ENCODE assay signal across 19 cellular contexts in the genomic region with DNA sequence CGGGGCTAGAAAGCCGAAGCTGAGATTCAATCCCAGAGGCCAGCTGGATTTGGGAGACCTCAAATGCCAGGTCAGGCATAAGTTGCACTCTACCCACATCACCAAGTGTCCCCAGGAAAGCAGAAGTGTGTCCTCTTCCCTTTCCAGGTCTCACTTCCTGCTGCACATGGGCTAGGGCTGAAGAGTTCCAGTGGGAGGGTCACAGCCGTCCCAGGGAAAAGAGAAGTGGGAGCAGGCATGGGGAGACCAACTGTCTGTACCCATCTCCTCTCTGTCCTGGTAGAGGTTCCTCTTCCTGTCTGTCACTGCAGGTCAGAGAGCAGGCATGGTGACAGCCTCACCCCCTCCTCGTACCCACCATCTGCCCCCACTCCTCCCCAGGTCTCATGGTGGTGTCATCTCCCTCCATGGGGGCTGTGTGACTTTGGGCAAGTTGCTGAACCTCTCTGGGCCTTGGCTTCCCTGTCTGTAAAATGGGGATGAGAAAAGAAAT. TPM values are rescaled to one million over a fixed set of nuclear protein-coding genes. Genes with fewer than 3 reads are reported as not detected.
DNase-seq lines count a peak whose midpoint lies in the region; ATAC-seq, FAIRE-seq and TF ChIP-seq lines count a peak whose summit lies in the region.
"Had no signal": no experiment of that assay in that cellular context is flagged by ENCODE, and none has a peak within 500 bp of the region (broad histone marks: within the 10 kb centered on the region; RNA-seq: fewer than 3 reads in every experiment).

No MANE protein-coding gene starts in this region.

- FAIRE-seq in urothelium cell line (lab: Jason Lieb, UNC) = no peak
- FAIRE-seq: islet of Langerhans had no signal

- peaks cover 25% of the 10 kb centered on the region for H3K4me1 Mint-ChIP-seq in dendritic cell treated with granulocyte-macrophage colony-stimulating factor and Interleukin-4, amounts not matched to agents 40 ng/mL and 50 ng/mL, for 4 days (ENCODE audit: low read depth)

- intact Hi-C loops in dendritic cell treated with granulocyte-macrophage colony-stimulating factor and Interleukin-4, amounts not matched to agents 40 ng/mL and 50 ng/mL, for 4 days (cut with micrococcal nuclease) = loop anchor here (2.0 kb wide), 1 partner anchor 29 kb away; no protein-coding TSS in a partner anchor
- intact Hi-C loops in upper lobe of right lung (cut with DNase I) = no loop called here

- peaks cover 5% of the 10 kb centered on the region for H3K27me3 Mint-ChIP-seq in dendritic cell treated with granulocyte-macrophage colony-stimulating factor and Interleukin-4, amounts not matched to agents 40 ng/mL and 50 ng/mL, for 4 days

- H3K36me3 Mint-ChIP-seq in dendritic cell treated with granulocyte-macrophage colony-stimulating factor and Interleukin-4, amounts not matched to agents 40 ng/mL and 50 ng/mL, for 4 days (ENCODE audit: low read depth) = no peaks in the 10 kb centered on the region

- no peak overlapping the region for H3K4me3 ChIP-seq in upper lobe of right lung
- H3K4me3 ChIP-seq: GM23248, prostate gland had no signal

- no peaks in the 10 kb centered on the region for H3K9me3 ChIP-seq in upper lobe of right lung
- H3K9me3 ChIP-seq: prostate gland had no signal

- H3K4me3 Mint-ChIP-seq in dendritic cell treated with granulocyte-macrophage colony-stimulating factor and Interleukin-4, amounts not matched to agents 40 ng/mL and 50 ng/mL, for 4 days = no peak overlapping the region
- H3K4me3 Mint-ChIP-seq: CD4-positive, alpha-beta T cell had no signal

- no peaks in the 10 kb centered on the region for H3K9me3 Mint-ChIP-seq in dendritic cell treated with granulocyte-macrophage colony-stimulating factor and Interleukin-4, amounts not matched to agents 40 ng/mL and 50 ng/mL, for 4 days
- H3K9me3 Mint-ChIP-seq: CD4-positive, alpha-beta T cell had no signal

- TF ChIP-seq CTCF in upper lobe of right lung (IDR thresholded peaks at IDR 0.05) = no peak

- H3K27me3 ChIP-seq in upper lobe of right lung = no peaks in the 10 kb centered on the region

- ATAC-seq in upper lobe of right lung = peak; percentile 93
- ATAC-seq in GM19351 (IDR thresholded peaks at IDR 0.05; ENCODE audit: unreplicated experiment) = no peak
- ATAC-seq in GM21360 (IDR thresholded peaks at IDR 0.05; ENCODE audit: unreplicated experiment) = no peak

- H3K36me3 ChIP-seq in upper lobe of right lung = peaks cover 10% of the 10 kb centered on the region
- H3K36me3 ChIP-seq: prostate gland had no signal

- DNase-seq in NOMO-1 (lab: John Stamatoyannopoulos, UW; ENCODE audit: unreplicated experiment in 2 of 2) = peak; percentile 23 to 35
- DNase-seq in NOMO-1 treated with dmso at 0.1 percent for 144 hours (lab: John Stamatoyannopoulos, UW; ENCODE audit: unreplicated experiment) = no peak
- DNase-seq in medulla oblongata (ENCODE audit: extremely low spot score) = peak; percentile 73
- DNase-seq in upper lobe of right lung = peak; percentile 73
- DNase-seq in urothelium cell line (ENCODE audit: low spot score) = no peak
- DNase-seq: activated CD4-positive, CD25-positive, alpha-beta regulatory T cell treated with anti-CD3 and anti-CD28 coated beads, Interleukin-2, amount 50 U/mL, for 72 hours; CD4-positive, alpha-beta T cell; dermis blood vessel endothelial cell; EL; erythroblast; GM23248; NCI-H69; T-helper 2 cell had no signal

- peak overlapping the region; percentile 71 for H3K27ac Mint-ChIP-seq in dendritic cell treated with granulocyte-macrophage colony-stimulating factor and Interleukin-4, amounts not matched to agents 40 ng/mL and 50 ng/mL, for 4 days
- H3K27ac Mint-ChIP-seq: CD4-positive, alpha-beta T cell had no signal

- no peaks in the 10 kb centered on the region for H3K4me1 ChIP-seq in upper lobe of right lung
- H3K4me1 ChIP-seq: prostate gland had no signal

- no peak overlapping the region for H3K27ac ChIP-seq in upper lobe of right lung
- H3K27ac ChIP-seq: 22Rv1, GM23248, prostate gland had no signal

RNA-seq across cellular contexts. Expression of a gene that starts 14.8 kb away (rescaled TPM):
- 59.1 TPM for total RNA-seq in upper lobe of right lung

RNA-seq across cellular contexts. Expression of a gene that starts 30.4 kb away (rescaled TPM):
- 171 TPM for total RNA-seq in upper lobe of right lung

RNA-seq across cellular contexts. Expression of a gene that starts 40.8 kb away (rescaled TPM):
- total RNA-seq in upper lobe of right lung = 11.1 TPM
- total RNA-seq: GM23248 had no signal

Comparison
In these comparisons a context has a peak if more than half of its experiments do, and no peak if none do; other contexts are left out.
1. DNase-seq: peak in NOMO-1 (2 of 2), medulla oblongata (single experiment) and upper lobe of right lung (single experiment); none in NOMO-1 treated with dmso at 0.1 percent for 144 hours (single experiment) and urothelium cell line (single experiment).